Comparison of ENCODE assay signal across 7 cellular contexts in the genomic region with DNA sequence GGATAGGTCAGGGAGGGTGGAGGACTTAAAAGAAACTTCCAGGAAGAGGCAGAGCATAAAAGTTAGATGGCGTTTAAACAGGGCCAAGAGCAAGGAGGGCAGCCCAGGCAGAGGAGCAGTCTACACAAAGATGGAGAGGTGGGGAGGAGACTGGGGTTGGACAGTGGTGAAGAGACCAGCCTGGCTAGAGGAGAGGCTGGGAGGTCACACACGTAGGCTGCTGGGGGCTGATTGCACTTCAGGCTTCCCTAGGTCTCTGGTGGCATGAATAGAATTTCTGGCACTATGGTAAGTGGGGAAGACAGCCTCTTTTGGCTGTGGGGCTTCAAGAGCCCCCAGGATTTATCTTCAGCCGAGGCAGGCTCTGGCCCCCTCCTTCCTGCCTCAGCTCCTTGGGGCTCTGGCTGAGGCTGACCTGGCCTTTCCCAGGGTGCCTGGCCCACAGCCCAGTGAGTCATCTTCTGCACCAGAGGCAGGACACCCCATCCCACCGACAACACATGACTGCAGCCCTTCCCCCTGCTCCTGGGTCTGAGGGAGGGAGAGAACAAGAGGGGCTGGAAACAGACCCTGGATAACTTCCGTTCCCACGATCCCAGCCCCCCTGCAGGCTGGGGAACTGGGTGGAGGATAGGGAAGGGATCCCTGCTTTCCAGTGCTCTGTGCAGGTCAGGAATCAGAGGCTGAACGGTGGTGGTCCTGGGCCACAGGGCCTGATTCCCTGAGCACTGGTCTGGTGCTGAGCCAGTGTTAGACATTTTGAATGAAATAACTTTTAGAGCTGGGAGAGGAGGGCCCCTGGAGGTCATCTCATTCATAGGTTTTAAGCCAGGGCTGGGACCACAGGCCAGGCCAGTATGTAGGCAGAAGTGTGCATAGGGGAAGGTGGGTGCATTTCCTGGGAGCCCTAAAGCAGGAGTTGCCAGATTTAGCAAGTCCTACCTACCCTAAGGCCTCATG. TPM values are rescaled to one million over a fixed set of nuclear protein-coding genes. Genes with fewer than 3 reads are reported as not detected.
DNase-seq lines count a peak whose midpoint lies in the region; ATAC-seq, FAIRE-seq and TF ChIP-seq lines count a peak whose summit lies in the region.

No MANE protein-coding gene starts in this region.

- TF ChIP-seq CTCF in MCF 10A (IDR thresholded peaks at IDR 0.05; ENCODE audit: unreplicated experiment), result no peak
- peak; percentile 65 for TF ChIP-seq CTCF in HepG2 (CRISPR knock-in tag; IDR thresholded peaks at IDR 0.05)
- TF ChIP-seq CTCF in type B pancreatic cell (conservative IDR thresholded peaks at IDR 0.05), result no peak

- CTCF ChIA-PET in MCF 10A (lab: Yijun Ruan, JAX) (interaction anchor here (0.5 to 7.5 kb wide), 32 partner anchors 7 to 828 kb away, joined by 3 to 127 read pairs (median 5); a partner anchor contains a TSS), HepG2 (lab: Yijun Ruan, JAX; ENCODE audit: low intra/inter-chr PET ratio, low total read pairs) (interaction anchor here (1.1 to 4.5 kb wide), 5 partner anchors 17 to 39 kb away, joined by 3 to 90 read pairs (median 5); a partner anchor contains a TSS)

- ATAC-seq in HepG2 (peak; percentile 64), GM19463 (IDR thresholded peaks at IDR 0.05; ENCODE audit: unreplicated experiment) (no peak)

- H3K27me3 ChIP-seq in HUES48 (ENCODE audit: control insufficient read depth, insufficient read depth, low read length), result peaks cover 42% of the 10 kb centered on the region
- H3K27me3 ChIP-seq in HepG2 (ENCODE audit: control insufficient read depth in 1 of 2, insufficient read depth in 2 of 2, low read length in 2 of 2), result no peaks in the 10 kb centered on the region

- TF ChIP-seq EP300 in HepG2 (IDR thresholded peaks at IDR 0.05; ENCODE audit: low read depth in 2 of 2, low read length in 2 of 2) (no peak), HepG2 (CRISPR knock-in tag; IDR thresholded peaks at IDR 0.05; ENCODE audit: borderline replicate concordance) (no peak)

- H3K4me1 ChIP-seq in HUES48 (ENCODE audit: control insufficient read depth, insufficient read depth, low read length), result peaks cover 40% of the 10 kb centered on the region
- peaks cover 63% of the 10 kb centered on the region for H3K4me1 ChIP-seq in HepG2 (ENCODE audit: insufficient read depth, low read length)

- intact Hi-C loops in MCF 10A (cut with micrococcal nuclease) (loop anchor here (1.0 kb wide), 2 partner anchors 27 to 39 kb away; no protein-coding TSS in a partner anchor), HepG2 (cut with micrococcal nuclease; ENCODE audit: unreplicated experiment) (loop anchor here (1.0 kb wide), 1 partner anchor 27 kb away; no protein-coding TSS in a partner anchor)

- H3K36me3 Mint-ChIP-seq in MCF 10A (ENCODE audit: insufficient read depth, unreplicated experiment), result peaks cover 6% of the 10 kb centered on the region
- no peaks in the 10 kb centered on the region for H3K36me3 Mint-ChIP-seq in type B pancreatic cell

- FAIRE-seq in HepG2 (lab: Jason Lieb, UNC), result peak; percentile 43

- H3K9me3 Mint-ChIP-seq in MCF 10A (ENCODE audit: unreplicated experiment) (no peaks in the 10 kb centered on the region), type B pancreatic cell (no peaks in the 10 kb centered on the region)

- H3K4me3 Mint-ChIP-seq in MCF 10A (ENCODE audit: unreplicated experiment) (no peak overlapping the region), type B pancreatic cell (peak overlapping the region; percentile 52)

- H3K27ac ChIP-seq in HUES48 (ENCODE audit: low read depth, low read length) (peak overlapping the region; percentile 39), HepG2 (ENCODE audit: extremely low read length, insufficient read depth, low read length) (peak overlapping the region; percentile 40)

- H3K4me2 ChIP-seq in HepG2 (ENCODE audit: low read depth, low read length), result peak overlapping the region; percentile 36

- no peaks in the 10 kb centered on the region for H3K36me3 ChIP-seq in HUES48 (ENCODE audit: control insufficient read depth, insufficient read depth, low read length)
- peaks cover 4 to 22% of the 10 kb centered on the region in 2 experiments; a peak in 4 of 5 replicates for H3K36me3 ChIP-seq in HepG2 (replicated peaks in 1 of 2; ENCODE audit: control insufficient read depth in 1 of 2, insufficient read depth in 2 of 2, low read length in 2 of 2)

- H2AFZ ChIP-seq in HepG2 (ENCODE audit: low read length), result no peak overlapping the region

- peaks cover 46% of the 10 kb centered on the region for H3K79me2 ChIP-seq in HepG2 (ENCODE audit: insufficient read depth, low read length)

- peaks cover 11% of the 10 kb centered on the region for H4K20me1 ChIP-seq in HepG2 (ENCODE audit: insufficient read depth, low read length)

- H3K4me3 ChIP-seq in HUES48 (ENCODE audit: low read depth, low read length), result no peak overlapping the region
- no peak overlapping the region for H3K4me3 ChIP-seq in HepG2 (replicated peaks in 1 of 3; ENCODE audit: insufficient read depth in 1 of 3, low read depth in 2 of 3, low read length in 3 of 3)

- peak; percentile 43 for TF ChIP-seq RAD21 in HepG2 (CRISPR knock-in tag; IDR thresholded peaks at IDR 0.05)

- 46% methylated on average over 7 of the region's 7 CpGs for WGBS in HepG2 (ENCODE audit: low lambda C conversion rate)

- H3K9ac ChIP-seq in HUES48 (ENCODE audit: low read depth, low read length), result no peak overlapping the region
- peak overlapping the region; percentile 8; the same call in 1 of the 2 replicates for H3K9ac ChIP-seq in HepG2 (ENCODE audit: insufficient read depth, low read depth, low read length)

- POLR2A ChIA-PET in MCF 10A (lab: Yijun Ruan, JAX), result interaction anchor here (1.0 to 4.2 kb wide), 2 partner anchors 12 to 27 kb away, joined by 4 to 36 read pairs; a partner anchor contains a TSS
- POLR2A ChIA-PET in HepG2 (lab: Yijun Ruan, JAX), result interaction anchor here (1.0 to 6.2 kb wide), 6 partner anchors 11 to 27 kb away, joined by 3 to 124 read pairs (median 6); a partner anchor contains a TSS

- H3K9me3 ChIP-seq in HUES48 (ENCODE audit: control insufficient read depth, insufficient read depth, low read length) (no peaks in the 10 kb centered on the region), HepG2 (ENCODE audit: low read length) (no peaks in the 10 kb centered on the region)

- H3K27me3 Mint-ChIP-seq in MCF 10A (ENCODE audit: insufficient read depth, unreplicated experiment) (no peaks in the 10 kb centered on the region), type B pancreatic cell (no peaks in the 10 kb centered on the region)

- H3K4me1 Mint-ChIP-seq in MCF 10A (ENCODE audit: insufficient read depth, unreplicated experiment), result peaks cover 19% of the 10 kb centered on the region
- H3K4me1 Mint-ChIP-seq in type B pancreatic cell (ENCODE audit: unreplicated experiment), result peaks cover 53% of the 10 kb centered on the region

- TF ChIP-seq POLR2A in HepG2 (IDR thresholded peaks at IDR 0.05; ENCODE audit: insufficient read depth in 1 of 2, low read depth in 2 of 2, low read length in 2 of 2), result no peak

- H3K27ac Mint-ChIP-seq in MCF 10A (ENCODE audit: low read depth, unreplicated experiment), result no peak overlapping the region
- peak overlapping the region; percentile 73 for H3K27ac Mint-ChIP-seq in type B pancreatic cell

- BruUV-seq in MCF 10A (replicated peaks; lab: Mats Ljungman, UMichigan), result no TSS peak
- no TSS peak for BruUV-seq in HepG2 (replicated peaks; lab: Mats Ljungman, UMichigan)

- DNase-seq in MCF 10A (ENCODE audit: unreplicated experiment) (peak; percentile 91), HepG2 (ENCODE audit: low spot score) (peak; percentile 45), type B pancreatic cell (ENCODE audit: extremely low spot score, unreplicated experiment) (no peak)
- DNase-seq in stimulated activated CD4-positive, alpha-beta T cell treated with anti-CD3 and anti-CD28 coated beads, Interleukin-4, amount 100 ng/mL, for 1 hour, result no peak
- DNase-seq in effector CD4-positive, alpha-beta T cell, result no peak

- in situ Hi-C loops in HepG2 (cut with HindIII; ENCODE audit: extremely low pct_ligation_motif_present, low pct_unique_long_range_greater_than_20kb), result no loop called here

RNA-seq across cellular contexts. Expression of a gene that starts 26.4 kb away (rescaled TPM):
- total RNA-seq in MCF 10A (2022) (27.6 and 29.3 TPM in 2 replicates), HepG2 (2016; rRNA removed; fragmentation: Illumina TruSeq; extraction: Trizol) (5.7 and 10.7 TPM in 2 replicates), type B pancreatic cell (ENCODE audit: low replicate concordance) (29.2 and 69.7 TPM in 2 replicates)
- total RNA-seq in HepG2 (2016; cell fraction: cytosol; rRNA removed; fragmentation: Illumina TruSeq; extraction: Trizol; ENCODE audit: low read depth), result 4.6 and 5.1 TPM in 2 replicates
- total RNA-seq in HepG2 (2016; cell fraction: insoluble cytoplasmic fraction; rRNA removed; fragmentation: Illumina TruSeq; extraction: Trizol), result 3.7 and 12.1 TPM in 2 replicates
- total RNA-seq in HepG2 (2016; cell fraction: membrane; rRNA removed; fragmentation: Illumina TruSeq; extraction: Trizol), result 3.3 and 3.8 TPM in 2 replicates
- total RNA-seq in HepG2 (2016; cell fraction: nucleus; rRNA removed; fragmentation: Illumina TruSeq; extraction: Trizol), result 20.3 and 20.6 TPM in 2 replicates
- 28.8 and 37.7 TPM in 2 replicates for polyA plus RNA-seq in HepG2 (2011; rRNA removed)
- polyA plus RNA-seq in HepG2 (2011; cell fraction: cytosol; rRNA removed), result 7.4 and 13.6 TPM in 2 replicates
- polyA plus RNA-seq in HepG2 (2011; cell fraction: nucleus; rRNA removed), result 250 and 318 TPM in 2 replicates
- polyA plus RNA-seq in HepG2 (2012), result 17.9 and 20.3 TPM in 2 replicates
- polyA plus RNA-seq in HepG2 (2016; cell fraction: cytosol; fragmentation: Illumina TruSeq; extraction: Trizol; ENCODE audit: low read depth), result 0.35 and 0.64 TPM in 2 replicates
- 5.4 and 7.1 TPM in 2 replicates for polyA plus RNA-seq in HepG2 (2016; cell fraction: insoluble cytoplasmic fraction; fragmentation: Illumina TruSeq; extraction: Trizol; ENCODE audit: low read depth)
- polyA plus RNA-seq in HepG2 (2016; cell fraction: membrane; fragmentation: Illumina TruSeq; extraction: Trizol; ENCODE audit: low read depth), result 0.76 and 0.94 TPM in 2 replicates
- polyA plus RNA-seq in HepG2 (2016; cell fraction: nucleus; fragmentation: Illumina TruSeq; extraction: Trizol; ENCODE audit: insufficient read depth, low read depth), result 83.1 and 89.4 TPM in 2 replicates
- polyA minus RNA-seq in HepG2 (2011; rRNA and poly(A)+ RNA removed; ENCODE audit: low replicate concordance), result 41.7 and 126 TPM in 2 replicates
- polyA minus RNA-seq in HepG2 (2011; cell fraction: cytosol; rRNA and poly(A)+ RNA removed), result 13.5 and 20.6 TPM in 2 replicates
- 85.9 and 99.9 TPM in 2 replicates for polyA minus RNA-seq in HepG2 (2011; cell fraction: nucleus; rRNA and poly(A)+ RNA removed)

RNA-seq across cellular contexts. Expression of a gene that starts 41.7 kb away (rescaled TPM):
- total RNA-seq in MCF 10A (2022) (5.8 and 8.4 TPM in 2 replicates), HepG2 (2016; rRNA removed; fragmentation: Illumina TruSeq; extraction: Trizol) (1.6 and 4.7 TPM in 2 replicates), type B pancreatic cell (ENCODE audit: low replicate concordance) (2.9 and 8.5 TPM in 2 replicates)
- total RNA-seq in HepG2 (2016; cell fraction: cytosol; rRNA removed; fragmentation: Illumina TruSeq; extraction: Trizol; ENCODE audit: low read depth), result 2.8 and 3.4 TPM in 2 replicates
- total RNA-seq in HepG2 (2016; cell fraction: insoluble cytoplasmic fraction; rRNA removed; fragmentation: Illumina TruSeq; extraction: Trizol), result 1.8 and 4.7 TPM in 2 replicates
- 4.0 and 4.2 TPM in 2 replicates for total RNA-seq in HepG2 (2016; cell fraction: membrane; rRNA removed; fragmentation: Illumina TruSeq; extraction: Trizol)
- total RNA-seq in HepG2 (2016; cell fraction: nucleus; rRNA removed; fragmentation: Illumina TruSeq; extraction: Trizol), result 5.4 TPM in 2 replicates
- 2.5 and 3.5 TPM in 2 replicates for polyA plus RNA-seq in HepG2 (2011; rRNA removed)
- polyA plus RNA-seq in HepG2 (2011; cell fraction: cytosol; rRNA removed), result 2.1 and 3.1 TPM in 2 replicates
- 12.5 and 18.1 TPM in 2 replicates for polyA plus RNA-seq in HepG2 (2011; cell fraction: nucleus; rRNA removed)
- 1.0 and 2.7 TPM in 2 replicates for polyA plus RNA-seq in HepG2 (2012)
- polyA plus RNA-seq in HepG2 (2016; cell fraction: cytosol; fragmentation: Illumina TruSeq; extraction: Trizol; ENCODE audit: low read depth), result 0.36 and 0.55 TPM in 2 replicates
- 1.4 TPM in 2 replicates for polyA plus RNA-seq in HepG2 (2016; cell fraction: insoluble cytoplasmic fraction; fragmentation: Illumina TruSeq; extraction: Trizol; ENCODE audit: low read depth)
- polyA plus RNA-seq in HepG2 (2016; cell fraction: membrane; fragmentation: Illumina TruSeq; extraction: Trizol; ENCODE audit: low read depth), result 0.68 and 0.80 TPM in 2 replicates
- polyA plus RNA-seq in HepG2 (2016; cell fraction: nucleus; fragmentation: Illumina TruSeq; extraction: Trizol; ENCODE audit: insufficient read depth, low read depth), result 14.8 and 15.4 TPM in 2 replicates
- 7.0 and 19.1 TPM in 2 replicates for polyA minus RNA-seq in HepG2 (2011; rRNA and poly(A)+ RNA removed; ENCODE audit: low replicate concordance)
- 1.7 and 2.0 TPM in 2 replicates for polyA minus RNA-seq in HepG2 (2011; cell fraction: cytosol; rRNA and poly(A)+ RNA removed)
- 5.2 and 7.6 TPM in 2 replicates for polyA minus RNA-seq in HepG2 (2011; cell fraction: nucleus; rRNA and poly(A)+ RNA removed)

Comparison
In these comparisons a context has a peak if more than half of its experiments do, and no peak if none do; other contexts are left out.
1. DNase-seq: peak in MCF 10A (single experiment) and HepG2 (single experiment); none in type B pancreatic cell (single experiment), stimulated activated CD4-positive, alpha-beta T cell treated with anti-CD3 and anti-CD28 coated beads, Interleukin-4, amount 100 ng/mL, for 1 hour (single experiment) and effector CD4-positive, alpha-beta T cell (single experiment).